In the genomic region with DNA sequence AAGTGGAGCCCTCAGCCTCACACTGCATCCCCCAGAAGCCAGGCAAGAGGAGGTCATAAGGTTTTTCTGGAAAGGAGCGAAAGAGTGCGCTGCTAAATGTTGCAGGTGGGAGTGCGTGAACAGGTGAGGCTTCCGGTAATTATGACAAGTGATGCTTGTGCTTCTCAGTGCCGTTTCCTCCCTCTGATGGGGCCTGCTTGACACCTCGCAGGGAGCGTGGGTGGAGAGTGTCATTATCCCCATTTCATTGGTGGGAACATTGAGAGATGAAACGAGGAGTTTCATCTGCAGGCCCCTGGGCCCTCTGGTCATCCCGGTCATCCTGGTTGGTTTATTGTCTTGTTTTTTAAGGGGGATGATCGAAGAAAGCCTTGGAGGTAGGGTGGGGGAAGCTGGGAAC, we compare ENCODE assay signal across 13 cellular contexts. TPM values are rescaled to one million over a fixed set of nuclear protein-coding genes. Genes with fewer than 3 reads are reported as not detected.
DNase-seq lines count a peak whose midpoint lies in the region; ATAC-seq, FAIRE-seq and TF ChIP-seq lines count a peak whose summit lies in the region.
"Had no signal": no experiment of that assay in that cellular context is flagged by ENCODE, and none has a peak within 500 bp of the region (broad histone marks: within the 10 kb centered on the region; RNA-seq: fewer than 3 reads in every experiment).

No MANE protein-coding gene starts in this region.

- H3K9ac ChIP-seq in K562 (ENCODE audit: insufficient read depth in 1 of 2, low read depth in 2 of 2, low read length in 2 of 2) (peak overlapping the region in 1 of 2 experiments; percentile 65; a peak in 2 of 4 replicates), kidney (ENCODE audit: low read length in 2 of 2) (no peak overlapping the region)

- H3K36me3 ChIP-seq in Caco-2 (ENCODE audit: control insufficient read depth, insufficient read depth, low read length) (peaks cover 4% of the 10 kb centered on the region), K562 (ENCODE audit: control insufficient read depth, insufficient read depth, low read length) (peaks cover 4% of the 10 kb centered on the region; the same call in 1 of the 3 replicates), kidney (ENCODE audit: control insufficient read depth in 1 of 2, insufficient read depth in 2 of 2, low read length in 2 of 2) (no peaks in the 10 kb centered on the region), spleen (peaks cover 0 to 6% (median 0%) of the 10 kb centered on the region in 6 donors)
- H3K36me3 ChIP-seq: gastroesophageal sphincter, neutrophil, tibial nerve had no signal

- H3K27me3 ChIP-seq in Caco-2 (replicated peaks; ENCODE audit: control insufficient read depth, insufficient read depth, low read length) (no peaks in the 10 kb centered on the region), K562 (ENCODE audit: control insufficient read depth in 2 of 2, insufficient read depth in 2 of 2, low read length in 2 of 2) (no peaks in the 10 kb centered on the region), spleen (replicated peaks in 1 of 7) (no peaks in the 10 kb centered on the region)
- H3K27me3 ChIP-seq: gastroesophageal sphincter, neutrophil, tibial nerve had no signal

- no peaks in the 10 kb centered on the region for H3K9me3 Mint-ChIP-seq in Caco-2 (ENCODE audit: unreplicated experiment)
- H3K9me3 Mint-ChIP-seq: dendritic cell treated with granulocyte-macrophage colony-stimulating factor and Interleukin-4, amounts not matched to agents 40 ng/mL and 50 ng/mL, for 4 days had no signal

- intact Hi-C loops in Caco-2 (cut with micrococcal nuclease; ENCODE audit: unreplicated experiment) (no loop called here), K562 (cut with micrococcal nuclease) (no loop called here), kidney (cut with DNase I) (no loop called here), spleen (cut with DNase I; ENCODE audit: low total_unique reads) (no loop called here)

- TF ChIP-seq POLR2A in K562 (conservative IDR thresholded peaks at IDR 0.05) (no peak), spleen (IDR thresholded peaks at IDR 0.05) (no peak)

- no peak for TF ChIP-seq RAD21 in K562 (CRISPR knock-in tag; conservative IDR thresholded peaks at IDR 0.05 in 1 of 2, IDR thresholded peaks at IDR 0.05 in 1 of 2)

- WGBS in K562 (ENCODE audit: insufficient coverage, low coverage, missing lambda C conversion rate) = 91% methylated on average over 10 of the region's 10 CpGs
- WGBS in spleen, 5 donors = 77 to 90% (median 82%) methylated on average over 10 of the region's 10 CpGs

- CTCF ChIA-PET in Caco-2 (lab: Charles Lee) = no interaction called here
- CTCF ChIA-PET in RWPE1 (lab: Yijun Ruan, JAX) = no interaction called here
- CTCF ChIA-PET in K562 (lab: Yijun Ruan, JAX; ENCODE audit: low intra/inter-chr PET ratio) = no interaction called here

- peaks cover 50% of the 10 kb centered on the region for H3K9me1 ChIP-seq in K562 (ENCODE audit: control insufficient read depth, insufficient read depth, low read length)

- no peak overlapping the region for H3K4me2 ChIP-seq in K562 (ENCODE audit: insufficient read depth, low read length)

- TF ChIP-seq CTCF in Caco-2 (IDR thresholded peaks at IDR 0.05; ENCODE audit: insufficient read depth in 1 of 2, low read depth in 1 of 2, low read length in 1 of 2, severe bottlenecking in 1 of 2, unreplicated experiment in 1 of 2) (no peak), RWPE1 (conservative IDR thresholded peaks at IDR 0.05; ENCODE audit: low read depth) (no peak), K562 (IDR thresholded peaks at IDR 0.05 in 2 of 3, conservative IDR thresholded peaks at IDR 0.05 in 1 of 3; ENCODE audit: insufficient read depth in 2 of 3, low read depth in 1 of 3, low read length in 3 of 3) (no peak), kidney (IDR thresholded peaks at IDR 0.05; ENCODE audit: borderline replicate concordance, extremely low read depth, insufficient read depth) (no peak), spleen (IDR thresholded peaks at IDR 0.05 in 8 of 11, conservative IDR thresholded peaks at IDR 0.05 in 3 of 11) (no peak)

- H3K27ac ChIP-seq in RWPE1 (peak overlapping the region; percentile 57), K562 (ENCODE audit: extremely low read depth, low read depth, low read length) (no peak overlapping the region), kidney (ENCODE audit: low read depth in 2 of 2, low read length in 2 of 2) (peak overlapping the region in 1 of 2 donors; percentile 10), spleen (peak overlapping the region in 1 of 8 donors; percentile 37)
- H3K27ac ChIP-seq: neutrophil had no signal

- BruUV-seq in Caco-2 (replicated peaks; lab: Mats Ljungman, UMichigan) = no TSS peak
- BruUV-seq in K562 (replicated peaks; lab: Mats Ljungman, UMichigan) = no TSS peak

- H3K4me3 ChIP-seq in Caco-2 (ENCODE audit: low read depth, low read length) (no peak overlapping the region), K562 (no peak overlapping the region), kidney (ENCODE audit: low read length in 2 of 2) (no peak overlapping the region), spleen (no peak overlapping the region)
- H3K4me3 ChIP-seq: gastroesophageal sphincter, tibial nerve had no signal

- peaks cover 32% of the 10 kb centered on the region for H3K4me1 Mint-ChIP-seq in Caco-2 (ENCODE audit: low read depth, unreplicated experiment)

- H3K79me2 ChIP-seq in K562 (ENCODE audit: control insufficient read depth, insufficient read depth, low read length) = peaks cover 91% of the 10 kb centered on the region

- POLR2A ChIA-PET in Caco-2 (lab: Charles Lee) = no interaction called here
- POLR2A ChIA-PET in RWPE1 (lab: Yijun Ruan, JAX; ENCODE audit: low non-redundant PET) = no interaction called here
- POLR2A ChIA-PET in K562 (lab: Yijun Ruan, JAX) = interaction anchor here (0.7 to 80.1 kb wide), 5 partner anchors 10 to 499 kb away, joined by 3 to 3476 read pairs (median 4); a partner anchor contains a TSS

- no peaks in the 10 kb centered on the region for H3K27me3 Mint-ChIP-seq in Caco-2 (ENCODE audit: insufficient read depth, unreplicated experiment)
- H3K27me3 Mint-ChIP-seq: dendritic cell treated with granulocyte-macrophage colony-stimulating factor and Interleukin-4, amounts not matched to agents 40 ng/mL and 50 ng/mL, for 4 days had no signal

- TF ChIP-seq EP300 in K562 (IDR thresholded peaks at IDR 0.05; ENCODE audit: low read length) = no peak

- FAIRE-seq in K562 (lab: Jason Lieb, UNC) = no peak
- no peak for FAIRE-seq in kidney (lab: Jason Lieb, UNC)

- peak overlapping the region; percentile 85 for H3K27ac Mint-ChIP-seq in Caco-2 (ENCODE audit: unreplicated experiment)
- H3K27ac Mint-ChIP-seq: dendritic cell treated with granulocyte-macrophage colony-stimulating factor and Interleukin-4, amounts not matched to agents 40 ng/mL and 50 ng/mL, for 4 days had no signal

- peaks cover 70% of the 10 kb centered on the region for H4K20me1 ChIP-seq in K562 (replicated peaks; ENCODE audit: control insufficient read depth, insufficient read depth, low read length)

- ATAC-seq in K562 = no peak

- DNase-seq in Caco-2 (no peak), RWPE1 (ENCODE audit: low spot score) (no peak), K562 (ENCODE audit: extremely low read depth in 1 of 4, low spot score in 3 of 4) (peak in 3 of 4 experiments; percentile 54 to 61 (median 60)), kidney (no peak), spleen (no peak), DMS53 (lab: John Stamatoyannopoulos, UW) (no peak), NCI-H1105 treated with DMSO at 0.1 percent for 48 hours (lab: John Stamatoyannopoulos, UW) (no peak)
- DNase-seq in stimulated activated CD4-positive, alpha-beta T cell treated with anti-CD3 and anti-CD28 coated beads, Interleukin-12 subunit alpha, Interleukin-12 subunit beta, amount 100 ng/mL, for 4 hours = peak; percentile 41
- DNase-seq: Calu3 had no signal

- in situ Hi-C loops in K562 (cut with MboI) = no loop called here

- peaks cover 50% of the 10 kb centered on the region for H3K36me3 Mint-ChIP-seq in Caco-2 (ENCODE audit: insufficient read depth, unreplicated experiment)

- H3K4me1 ChIP-seq in Caco-2 (peaks cover 24% of the 10 kb centered on the region), K562 (replicated peaks in 1 of 2; ENCODE audit: control insufficient read depth in 2 of 2, insufficient read depth in 2 of 2, low read length in 2 of 2) (peaks cover 16 to 44% of the 10 kb centered on the region in 2 experiments), kidney (ENCODE audit: control insufficient read depth in 1 of 2, insufficient read depth in 1 of 2, low read depth in 1 of 2, low read length in 2 of 2) (peaks cover 13 to 39% of the 10 kb centered on the region in 2 donors), spleen (peaks cover 6 to 96% (median 51%) of the 10 kb centered on the region in 6 donors)

- H3K9me3 ChIP-seq in Caco-2 = no peaks in the 10 kb centered on the region
- peaks cover 8% of the 10 kb centered on the region for H3K9me3 ChIP-seq in K562 (replicated peaks; ENCODE audit: control insufficient read depth, insufficient read depth, low read depth, low read length)
- no peaks in the 10 kb centered on the region for H3K9me3 ChIP-seq in kidney (ENCODE audit: control insufficient read depth in 1 of 2, low read length in 2 of 2)
- peaks cover 0 to 4% (median 0%) of the 10 kb centered on the region in 8 donors for H3K9me3 ChIP-seq in spleen
- H3K9me3 ChIP-seq: gastroesophageal sphincter, neutrophil, tibial nerve had no signal

- H3K4me3 Mint-ChIP-seq in Caco-2 (ENCODE audit: unreplicated experiment) = no peak overlapping the region
- H3K4me3 Mint-ChIP-seq: dendritic cell treated with granulocyte-macrophage colony-stimulating factor and Interleukin-4, amounts not matched to agents 40 ng/mL and 50 ng/mL, for 4 days had no signal

- no peak overlapping the region for H2AFZ ChIP-seq in K562 (ENCODE audit: low read depth, low read length)

RNA-seq across cellular contexts. Expression of a gene that starts 57.5 kb away (rescaled TPM):
- total RNA-seq in Caco-2 (2022) (74.1 and 87.4 TPM in 2 replicates), K562 (2014; rRNA removed) (81.7 and 100 TPM in 2 replicates), K562 (2014; rRNA removed; fragmentation: Illumina TruSeq; extraction: Trizol) (27.5 and 45.6 TPM in 2 replicates), K562 (2015; rRNA removed; fragmentation: Illumina TruSeq; extraction: Trizol) (65.7 and 68.4 TPM in 2 replicates), K562 (2021) (144 and 150 TPM in 2 replicates), kidney (97.7 TPM), spleen (10 to 100 TPM; 39.3 to 64.8 (median 56.3) TPM)
- 234 and 446 TPM in 2 replicates for total RNA-seq in K562 (2011; cell fraction: chromatin; rRNA removed; ENCODE audit: low replicate concordance)
- total RNA-seq in K562 (2011; cell fraction: nucleolus; rRNA removed) = 279 and 314 TPM in 2 replicates
- total RNA-seq in K562 (2011; cell fraction: nucleoplasm; rRNA removed) = 196 and 222 TPM in 2 replicates
- polyA plus RNA-seq in K562 (2011; rRNA removed) (20.9 and 36.8 TPM in 2 replicates), K562 (2014; fragmentation: Illumina TruSeq; extraction: Trizol) (45.8 and 60.4 TPM in 2 replicates), K562 (2014; fragmentation: Nextera tagmentation; extraction: Ambion mirVana) (under 1 TPM; 0.41 to 0.70 TPM), K562 (2014; rRNA removed) (34.9 and 36.1 TPM in 2 replicates), kidney (ENCODE audit: insufficient read depth, low read depth, low replicate concordance) (45.0 TPM), spleen (10 to 100 TPM; 15.2 to 21.9 (median 15.8) TPM)
- polyA plus RNA-seq in K562 (2011; cell fraction: cytosol; rRNA removed) = 26.4 and 31.1 TPM in 2 replicates
- 57.9 and 76.9 TPM in 2 replicates for polyA plus RNA-seq in K562 (2011; cell fraction: nucleus; rRNA removed)
- 73.9 and 75.3 TPM in 2 replicates for polyA plus RNA-seq in K562 (2012)
- 113 and 124 TPM in 2 replicates for polyA minus RNA-seq in K562 (2011; rRNA and poly(A)+ RNA removed)
- 132 and 181 TPM in 2 replicates for polyA minus RNA-seq in K562 (2011; cell fraction: cytosol; rRNA and poly(A)+ RNA removed)
- 138 and 300 TPM in 2 replicates for polyA minus RNA-seq in K562 (2011; cell fraction: nucleus; rRNA and poly(A)+ RNA removed)

Comparison
In these comparisons a context has a peak if more than half of its experiments do, and no peak if none do; other contexts are left out.
1. DNase-seq: peak in K562 (3 of 4) and stimulated activated CD4-positive, alpha-beta T cell treated with anti-CD3 and anti-CD28 coated beads, Interleukin-12 subunit alpha, Interleukin-12 subunit beta, amount 100 ng/mL, for 4 hours (single experiment); none in Caco-2 (0 of 2), RWPE1 (single experiment), kidney (single experiment), spleen (single experiment), DMS53 (single experiment) and NCI-H1105 treated with DMSO at 0.1 percent for 48 hours (single experiment).